8 cellular contexts compared by ENCODE assay signal in the genomic region with DNA sequence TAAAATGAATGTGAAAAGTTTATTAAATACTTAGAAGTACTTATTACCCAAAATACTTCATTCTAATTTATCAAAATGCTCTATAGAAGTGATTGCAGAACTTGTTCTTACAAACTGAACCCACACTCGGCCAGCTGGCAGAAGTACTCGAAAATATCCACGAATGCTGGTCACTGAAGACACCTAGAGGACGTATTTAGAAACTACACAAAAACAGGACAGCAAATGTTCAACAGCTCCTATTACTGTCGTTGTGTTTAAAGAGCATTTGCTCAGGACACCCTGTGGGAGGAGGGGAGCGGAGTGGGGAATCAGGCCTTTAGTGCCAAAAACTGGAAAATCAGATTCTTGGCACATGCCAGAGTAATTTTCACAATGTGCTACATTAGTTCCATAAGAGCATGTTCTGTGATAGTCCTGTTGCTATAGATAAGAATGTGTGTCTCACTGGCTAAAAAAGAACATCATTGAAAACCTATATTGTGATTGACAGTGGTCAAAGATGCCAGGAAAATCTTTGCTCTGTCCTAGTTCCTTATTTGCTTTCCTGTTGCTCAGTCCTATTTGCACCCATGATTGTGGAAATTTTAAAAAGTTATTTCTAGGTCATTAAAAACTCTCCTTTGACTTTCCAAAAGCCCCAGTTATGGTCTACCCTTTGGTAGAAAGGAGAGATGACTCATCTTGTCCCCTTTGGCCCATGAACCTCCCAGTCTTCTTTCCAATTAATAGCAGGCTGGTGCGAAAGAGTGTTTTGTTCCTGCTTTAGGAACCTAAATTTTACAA. TPM values are rescaled to one million over a fixed set of nuclear protein-coding genes. Genes with fewer than 3 reads are reported as not detected.
DNase-seq lines count a peak whose midpoint lies in the region; ATAC-seq and TF ChIP-seq lines count a peak whose summit lies in the region.

No MANE protein-coding gene starts in this region.

- H4K20me1 ChIP-seq in fibroblast of lung (ENCODE audit: control insufficient read depth, extremely low read depth, insufficient read depth, low read length), result no peaks in the 10 kb centered on the region

- no peaks in the 10 kb centered on the region for H3K36me3 Mint-ChIP-seq in activated CD8-positive, alpha-beta memory T cell treated with anti-CD3 and anti-CD28 coated beads, Interleukin-2, amount 10 ng/mL, durations not matched to agents 7 days and 5 days
- H3K36me3 Mint-ChIP-seq in natural killer cell, result no peaks in the 10 kb centered on the region

- H3K4me2 ChIP-seq in fibroblast of lung (ENCODE audit: extremely low read depth, insufficient read depth, low read length), result no peak overlapping the region

- intact Hi-C loops in natural killer cell (cut with micrococcal nuclease) (loop anchor here (1.0 to 10.0 kb wide), 6 partner anchors 74 to 819 kb away; a partner anchor contains a TSS), testis (cut with DNase I; ENCODE audit: low total_unique reads) (no loop called here)

- no peak overlapping the region for H3K4me3 ChIP-seq in fibroblast of lung (replicated peaks in 1 of 4; ENCODE audit: control extremely low read depth in 1 of 4, insufficient read depth in 1 of 4, low read depth in 3 of 4, low read length in 4 of 4)
- H3K4me3 ChIP-seq in testis, result no peak overlapping the region

- peaks cover 43% of the 10 kb centered on the region for H3K27me3 Mint-ChIP-seq in activated CD8-positive, alpha-beta memory T cell treated with anti-CD3 and anti-CD28 coated beads, Interleukin-2, amount 10 ng/mL, durations not matched to agents 7 days and 5 days
- H3K27me3 Mint-ChIP-seq in natural killer cell (ENCODE audit: low read depth in 2 of 2), result peaks cover 14 to 32% of the 10 kb centered on the region in 2 donors

- H3K4me1 Mint-ChIP-seq in activated CD8-positive, alpha-beta memory T cell treated with anti-CD3 and anti-CD28 coated beads, Interleukin-2, amount 10 ng/mL, durations not matched to agents 7 days and 5 days, result no peaks in the 10 kb centered on the region
- no peaks in the 10 kb centered on the region for H3K4me1 Mint-ChIP-seq in natural killer cell

- H3K9me3 Mint-ChIP-seq in activated CD8-positive, alpha-beta memory T cell treated with anti-CD3 and anti-CD28 coated beads, Interleukin-2, amount 10 ng/mL, durations not matched to agents 7 days and 5 days (ENCODE audit: low read depth), result no peaks in the 10 kb centered on the region
- no peaks in the 10 kb centered on the region for H3K9me3 Mint-ChIP-seq in natural killer cell

- H3K9ac ChIP-seq in fibroblast of lung (ENCODE audit: insufficient read depth, low read length), result no peak overlapping the region

- H3K9me3 ChIP-seq in fibroblast of lung (ENCODE audit: control insufficient read depth, insufficient read depth, low read depth, low read length) (no peaks in the 10 kb centered on the region), testis (no peaks in the 10 kb centered on the region)

- TF ChIP-seq POLR2A in testis (IDR thresholded peaks at IDR 0.05), result no peak

- no peak overlapping the region for H3K4me3 Mint-ChIP-seq in activated CD8-positive, alpha-beta memory T cell treated with anti-CD3 and anti-CD28 coated beads, Interleukin-2, amount 10 ng/mL, durations not matched to agents 7 days and 5 days
- H3K4me3 Mint-ChIP-seq in natural killer cell, result no peak overlapping the region

- peak; percentile 82 for DNase-seq in CD1c-positive myeloid dendritic cell (ENCODE audit: extremely low spot score)
- DNase-seq in NCI-H82 (lab: John Stamatoyannopoulos, UW), result peak; percentile 69
- peak; percentile 53 for DNase-seq in activated CD8-positive, alpha-beta memory T cell treated with anti-CD3 and anti-CD28 coated beads, Interleukin-2, amount 10 ng/mL, durations not matched to agents 7 days and 5 days
- peak; percentile 78 to 92 for DNase-seq in fibroblast of lung (ENCODE audit: low read depth in 2 of 2)
- DNase-seq in natural killer cell, result peak; percentile 20
- DNase-seq in testis, result peak; percentile 78

- peak; percentile 83 for ATAC-seq in GM19035 (IDR thresholded peaks at IDR 0.05; ENCODE audit: unreplicated experiment)
- peak; percentile 71 for ATAC-seq in HG03521 (IDR thresholded peaks at IDR 0.05; ENCODE audit: unreplicated experiment)
- peak; percentile 66 for ATAC-seq in activated CD8-positive, alpha-beta memory T cell treated with anti-CD3 and anti-CD28 coated beads, Interleukin-2, amount 10 ng/mL, durations not matched to agents 7 days and 5 days
- ATAC-seq in natural killer cell, result peak; percentile 76 to 87 (median 77)

- H3K27ac ChIP-seq in fibroblast of lung (ENCODE audit: insufficient read depth, low read length) (no peak overlapping the region), testis (no peak overlapping the region)

- no peak overlapping the region for H2AFZ ChIP-seq in fibroblast of lung (ENCODE audit: low read length)

- no peaks in the 10 kb centered on the region for H3K79me2 ChIP-seq in fibroblast of lung (ENCODE audit: control insufficient read depth, insufficient read depth, low read length)

- H3K4me1 ChIP-seq in fibroblast of lung (ENCODE audit: control insufficient read depth, extremely low read depth, insufficient read depth, low read length) (peaks cover 3% of the 10 kb centered on the region), testis (no peaks in the 10 kb centered on the region)

- peak; percentile 65 to 70 for TF ChIP-seq CTCF in fibroblast of lung (conservative IDR thresholded peaks at IDR 0.05 in 1 of 2, IDR thresholded peaks at IDR 0.05 in 1 of 2; ENCODE audit: low read depth in 1 of 2, low read length in 2 of 2)
- peak; percentile 75 for TF ChIP-seq CTCF in natural killer cell (IDR thresholded peaks at IDR 0.05)
- TF ChIP-seq CTCF in testis (IDR thresholded peaks at IDR 0.05), result peak; percentile 48 to 65 (median 48)

- WGBS in testis, 2 donors, result 26% methylated on average over 7 of the region's 7 CpGs

- H3K27me3 ChIP-seq in fibroblast of lung (ENCODE audit: control insufficient read depth, insufficient read depth, low read length), result no peaks in the 10 kb centered on the region
- H3K27me3 ChIP-seq in testis, result no peaks in the 10 kb centered on the region

- H3K36me3 ChIP-seq in fibroblast of lung (ENCODE audit: control insufficient read depth, insufficient read depth, low read length) (no peaks in the 10 kb centered on the region), testis (ENCODE audit: low read depth, missing control alignments) (no peaks in the 10 kb centered on the region)

- H3K27ac Mint-ChIP-seq in activated CD8-positive, alpha-beta memory T cell treated with anti-CD3 and anti-CD28 coated beads, Interleukin-2, amount 10 ng/mL, durations not matched to agents 7 days and 5 days, result no peak overlapping the region
- H3K27ac Mint-ChIP-seq in natural killer cell, result no peak overlapping the region

- CTCF ChIA-PET in activated CD8-positive, alpha-beta memory T cell treated with anti-CD3 and anti-CD28 coated beads, Interleukin-2, amount 10 ng/mL, durations not matched to agents 7 days and 5 days (lab: Charles Lee), result interaction anchor here (0.7 to 3.1 kb wide), 20 partner anchors 8 to 684 kb away, joined by 3 to 13 read pairs (median 3); a partner anchor contains a TSS

RNA-seq across cellular contexts. Expression of a gene that starts 49.0 kb away (rescaled TPM):
- total RNA-seq in activated CD8-positive, alpha-beta memory T cell treated with anti-CD3 and anti-CD28 coated beads, Interleukin-2, amount 10 ng/mL, durations not matched to agents 7 days and 5 days, result 10 to 100 TPM; 20.3 to 25.2 TPM
- total RNA-seq in fibroblast of lung (44.4 and 49.2 TPM in 2 replicates), natural killer cell (10 to 100 TPM; 17.7 to 21.3 (median 18.2) TPM), testis (10 to 100 TPM; 16.9 to 20.0 TPM)
- polyA plus RNA-seq in fibroblast of lung (24.2 and 36.0 TPM in 2 replicates), testis (ENCODE audit: insufficient read depth, low read depth, low replicate concordance) (18.9 TPM)
- polyA plus RNA-seq in fibroblast of lung (2012), result 23.9 and 32.3 TPM in 2 replicates
- polyA minus RNA-seq in fibroblast of lung (ENCODE audit: low replicate concordance), result 2.2 and 3.9 TPM in 2 replicates

Comparison
In these comparisons a context has a peak if more than half of its experiments do, and no peak if none do; other contexts are left out.
1. DNase-seq: peak in every context shown above with its lines; median percentile 85 in fibroblast of lung; 82 in CD1c-positive myeloid dendritic cell; 78 in testis; 69 in NCI-H82; 53 in activated CD8-positive, alpha-beta memory T cell treated with anti-CD3 and anti-CD28 coated beads, Interleukin-2, amount 10 ng/mL, durations not matched to agents 7 days and 5 days; 20 in natural killer cell.